In genomic region chr1:150196411-150196810, GRCh38 we compare ENCODE assay signal across 1 cellular context.
TF ChIP-seq lines count a peak whose summit lies in the region.

No MANE protein-coding gene starts in this region.

TF ChIP-seq in GM23338, 12 proteins besides CTCF, POLR2A, EP300 and RAD21 (continued from another document):
- TF ChIP-seq ETS1 (IDR thresholded peaks at IDR 0.05) = no peak
- TF ChIP-seq CREB1 (CRISPR knock-in tag; IDR thresholded peaks at IDR 0.05; ENCODE audit: low read depth) = no peak
- no peak for TF ChIP-seq EZH2phosphoT487 (IDR thresholded peaks at IDR 0.05; ENCODE audit: unreplicated experiment)
- no peak for TF ChIP-seq ZNF331 (CRISPR knock-in tag; IDR thresholded peaks at IDR 0.05; ENCODE audit: low read depth)
- no peak for TF ChIP-seq REST (IDR thresholded peaks at IDR 0.05; ENCODE audit: unreplicated experiment)
